ENCODE assay signal across 1 cellular context in the genomic region with DNA sequence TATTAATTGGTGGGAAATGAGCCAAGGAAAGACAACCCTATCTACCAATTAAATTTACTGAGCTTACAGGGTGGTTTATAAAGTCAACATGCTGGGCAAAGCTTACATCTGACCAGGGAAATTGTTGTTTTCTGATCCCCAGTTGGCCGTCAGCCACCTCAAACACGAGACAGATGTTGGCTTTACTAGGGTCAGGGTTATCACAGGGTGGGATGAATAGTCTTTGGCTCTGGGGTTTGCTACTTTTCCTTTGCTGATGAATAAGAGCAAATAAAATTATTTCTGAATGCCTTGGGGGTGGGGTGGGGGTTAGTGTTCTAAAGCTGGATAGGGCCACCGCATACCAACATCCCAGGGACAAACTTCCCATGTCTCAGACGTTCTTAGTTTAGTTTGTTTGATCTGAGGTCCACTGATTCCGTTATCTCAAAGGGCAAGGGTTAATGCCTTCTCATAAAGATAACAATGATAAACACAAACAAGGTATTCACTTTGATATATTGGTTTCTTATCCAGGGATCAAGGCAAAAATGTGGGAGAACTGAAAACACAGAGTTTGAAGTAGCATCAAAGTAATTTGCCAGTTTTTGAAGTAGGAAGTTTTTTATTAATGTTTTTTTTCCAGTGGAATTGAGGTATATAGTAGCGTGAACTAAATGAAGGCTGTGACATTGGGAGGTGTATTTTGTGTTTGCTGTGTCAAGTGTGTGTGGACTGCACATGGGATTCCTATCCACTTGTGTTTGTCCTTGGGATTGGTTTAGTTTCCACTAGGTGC.
TF ChIP-seq lines count a peak whose summit lies in the region.

No MANE protein-coding gene starts in this region.

TF ChIP-seq in HEK293, 187 proteins besides CTCF, POLR2A, EP300 and RAD21 (continued from another document and continues in another):
- TF ChIP-seq, protein P1, sequence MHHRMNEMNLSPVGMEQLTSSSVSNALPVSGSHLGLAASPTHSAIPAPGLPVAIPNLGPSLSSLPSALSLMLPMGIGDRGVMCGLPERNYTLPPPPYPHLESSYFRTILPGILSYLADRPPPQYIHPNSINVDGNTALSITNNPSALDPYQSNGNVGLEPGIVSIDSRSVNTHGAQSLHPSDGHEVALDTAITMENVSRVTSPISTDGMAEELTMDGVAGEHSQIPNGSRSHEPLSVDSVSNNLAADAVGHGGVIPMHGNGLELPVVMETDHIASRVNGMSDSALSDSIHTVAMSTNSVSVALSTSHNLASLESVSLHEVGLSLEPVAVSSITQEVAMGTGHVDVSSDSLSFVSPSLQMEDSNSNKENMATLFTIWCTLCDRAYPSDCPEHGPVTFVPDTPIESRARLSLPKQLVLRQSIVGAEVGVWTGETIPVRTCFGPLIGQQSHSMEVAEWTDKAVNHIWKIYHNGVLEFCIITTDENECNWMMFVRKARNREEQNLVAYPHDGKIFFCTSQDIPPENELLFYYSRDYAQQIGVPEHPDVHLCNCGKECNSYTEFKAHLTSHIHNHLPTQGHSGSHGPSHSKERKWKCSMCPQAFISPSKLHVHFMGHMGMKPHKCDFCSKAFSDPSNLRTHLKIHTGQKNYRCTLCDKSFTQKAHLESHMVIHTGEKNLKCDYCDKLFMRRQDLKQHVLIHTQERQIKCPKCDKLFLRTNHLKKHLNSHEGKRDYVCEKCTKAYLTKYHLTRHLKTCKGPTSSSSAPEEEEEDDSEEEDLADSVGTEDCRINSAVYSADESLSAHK (tag by site-specific recombination; IDR thresholded peaks at IDR 0.05) = peak; percentile 84
- TF ChIP-seq, protein P2, sequence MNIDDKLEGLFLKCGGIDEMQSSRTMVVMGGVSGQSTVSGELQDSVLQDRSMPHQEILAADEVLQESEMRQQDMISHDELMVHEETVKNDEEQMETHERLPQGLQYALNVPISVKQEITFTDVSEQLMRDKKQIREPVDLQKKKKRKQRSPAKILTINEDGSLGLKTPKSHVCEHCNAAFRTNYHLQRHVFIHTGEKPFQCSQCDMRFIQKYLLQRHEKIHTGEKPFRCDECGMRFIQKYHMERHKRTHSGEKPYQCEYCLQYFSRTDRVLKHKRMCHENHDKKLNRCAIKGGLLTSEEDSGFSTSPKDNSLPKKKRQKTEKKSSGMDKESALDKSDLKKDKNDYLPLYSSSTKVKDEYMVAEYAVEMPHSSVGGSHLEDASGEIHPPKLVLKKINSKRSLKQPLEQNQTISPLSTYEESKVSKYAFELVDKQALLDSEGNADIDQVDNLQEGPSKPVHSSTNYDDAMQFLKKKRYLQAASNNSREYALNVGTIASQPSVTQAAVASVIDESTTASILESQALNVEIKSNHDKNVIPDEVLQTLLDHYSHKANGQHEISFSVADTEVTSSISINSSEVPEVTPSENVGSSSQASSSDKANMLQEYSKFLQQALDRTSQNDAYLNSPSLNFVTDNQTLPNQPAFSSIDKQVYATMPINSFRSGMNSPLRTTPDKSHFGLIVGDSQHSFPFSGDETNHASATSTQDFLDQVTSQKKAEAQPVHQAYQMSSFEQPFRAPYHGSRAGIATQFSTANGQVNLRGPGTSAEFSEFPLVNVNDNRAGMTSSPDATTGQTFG (tag by site-specific recombination; IDR thresholded peaks at IDR 0.05; ENCODE audit: borderline replicate concordance) = no peak
- TF ChIP-seq, protein P3, sequence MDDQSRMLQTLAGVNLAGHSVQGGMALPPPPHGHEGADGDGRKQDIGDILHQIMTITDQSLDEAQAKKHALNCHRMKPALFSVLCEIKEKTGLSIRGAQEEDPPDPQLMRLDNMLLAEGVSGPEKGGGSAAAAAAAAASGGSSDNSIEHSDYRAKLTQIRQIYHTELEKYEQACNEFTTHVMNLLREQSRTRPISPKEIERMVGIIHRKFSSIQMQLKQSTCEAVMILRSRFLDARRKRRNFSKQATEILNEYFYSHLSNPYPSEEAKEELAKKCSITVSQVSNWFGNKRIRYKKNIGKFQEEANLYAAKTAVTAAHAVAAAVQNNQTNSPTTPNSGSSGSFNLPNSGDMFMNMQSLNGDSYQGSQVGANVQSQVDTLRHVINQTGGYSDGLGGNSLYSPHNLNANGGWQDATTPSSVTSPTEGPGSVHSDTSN (CRISPR knock-in tag; IDR thresholded peaks at IDR 0.05) = no peak
- no peak for TF ChIP-seq ZBTB1 (tag by site-specific recombination; IDR thresholded peaks at IDR 0.05)
- no peak for TF ChIP-seq ZNF132 (tag by site-specific recombination; IDR thresholded peaks at IDR 0.05; ENCODE audit: borderline replicate concordance)
- no peak for TF ChIP-seq ZNF146 (tag by site-specific recombination; IDR thresholded peaks at IDR 0.05)
- no peak for TF ChIP-seq KLF9 (tag by site-specific recombination; IDR thresholded peaks at IDR 0.05; ENCODE audit: low read depth)
- peak; percentile 96 for TF ChIP-seq MZF1 (tag by site-specific recombination; IDR thresholded peaks at IDR 0.05; ENCODE audit: borderline replicate concordance)
- TF ChIP-seq ZNF366 (tag by site-specific recombination; conservative IDR thresholded peaks at IDR 0.05) = peak; percentile 74
- no peak for TF ChIP-seq ZNF544 (tag by site-specific recombination; IDR thresholded peaks at IDR 0.05)
- TF ChIP-seq ZBTB48 (tag by site-specific recombination; IDR thresholded peaks at IDR 0.05) = no peak
- no peak for TF ChIP-seq ZNF280D (tag by site-specific recombination; IDR thresholded peaks at IDR 0.05)
- peak; percentile 76 for TF ChIP-seq OSR2 (tag by site-specific recombination; IDR thresholded peaks at IDR 0.05)
- TF ChIP-seq ZNF140 (tag by site-specific recombination; IDR thresholded peaks at IDR 0.05) = no peak
- TF ChIP-seq, protein P4, sequence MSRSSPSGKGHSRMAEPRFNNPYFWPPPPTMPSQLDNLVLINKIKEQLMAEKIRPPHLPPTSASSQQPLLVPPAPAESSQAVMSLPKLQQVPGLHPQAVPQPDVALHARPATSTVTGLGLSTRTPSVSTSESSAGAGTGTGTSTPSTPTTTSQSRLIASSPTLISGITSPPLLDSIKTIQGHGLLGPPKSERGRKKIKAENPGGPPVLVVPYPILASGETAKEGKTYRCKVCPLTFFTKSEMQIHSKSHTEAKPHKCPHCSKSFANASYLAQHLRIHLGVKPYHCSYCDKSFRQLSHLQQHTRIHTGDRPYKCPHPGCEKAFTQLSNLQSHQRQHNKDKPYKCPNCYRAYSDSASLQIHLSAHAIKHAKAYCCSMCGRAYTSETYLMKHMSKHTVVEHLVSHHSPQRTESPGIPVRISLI (tag by site-specific recombination; IDR thresholded peaks at IDR 0.05) = no peak; the same call in 1 of the 2 replicates
- peak; percentile 99 for TF ChIP-seq TCF7L2 (IDR thresholded peaks at IDR 0.05; ENCODE audit: borderline replicate concordance, low read depth, low read length)
- TF ChIP-seq ZNF488 (tag by site-specific recombination; IDR thresholded peaks at IDR 0.05) = peak; percentile 77
- TF ChIP-seq, protein P5, sequence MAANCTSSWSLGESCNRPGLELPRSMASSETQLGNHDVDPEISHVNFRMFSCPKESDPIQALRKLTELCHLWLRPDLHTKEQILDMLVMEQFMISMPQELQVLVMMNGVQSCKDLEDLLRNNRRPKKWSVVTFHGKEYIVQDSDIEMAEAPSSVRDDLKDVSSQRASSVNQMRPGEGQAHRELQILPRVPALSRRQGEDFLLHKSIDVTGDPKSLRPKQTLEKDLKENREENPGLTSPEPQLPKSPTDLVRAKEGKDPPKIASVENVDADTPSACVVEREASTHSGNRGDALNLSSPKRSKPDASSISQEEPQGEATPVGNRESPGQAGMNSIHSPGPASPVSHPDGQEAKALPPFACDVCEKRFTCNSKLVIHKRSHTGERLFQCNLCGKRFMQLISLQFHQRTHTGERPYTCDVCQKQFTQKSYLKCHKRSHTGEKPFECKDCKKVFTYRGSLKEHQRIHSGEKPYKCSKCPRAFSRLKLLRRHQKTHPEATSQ (tag by site-specific recombination; IDR thresholded peaks at IDR 0.05) = no peak
- no peak; the same call in 1 of the 2 replicates for TF ChIP-seq ZNF610 (tag by site-specific recombination; IDR thresholded peaks at IDR 0.05; ENCODE audit: borderline replicate concordance)
- TF ChIP-seq, protein P6, sequence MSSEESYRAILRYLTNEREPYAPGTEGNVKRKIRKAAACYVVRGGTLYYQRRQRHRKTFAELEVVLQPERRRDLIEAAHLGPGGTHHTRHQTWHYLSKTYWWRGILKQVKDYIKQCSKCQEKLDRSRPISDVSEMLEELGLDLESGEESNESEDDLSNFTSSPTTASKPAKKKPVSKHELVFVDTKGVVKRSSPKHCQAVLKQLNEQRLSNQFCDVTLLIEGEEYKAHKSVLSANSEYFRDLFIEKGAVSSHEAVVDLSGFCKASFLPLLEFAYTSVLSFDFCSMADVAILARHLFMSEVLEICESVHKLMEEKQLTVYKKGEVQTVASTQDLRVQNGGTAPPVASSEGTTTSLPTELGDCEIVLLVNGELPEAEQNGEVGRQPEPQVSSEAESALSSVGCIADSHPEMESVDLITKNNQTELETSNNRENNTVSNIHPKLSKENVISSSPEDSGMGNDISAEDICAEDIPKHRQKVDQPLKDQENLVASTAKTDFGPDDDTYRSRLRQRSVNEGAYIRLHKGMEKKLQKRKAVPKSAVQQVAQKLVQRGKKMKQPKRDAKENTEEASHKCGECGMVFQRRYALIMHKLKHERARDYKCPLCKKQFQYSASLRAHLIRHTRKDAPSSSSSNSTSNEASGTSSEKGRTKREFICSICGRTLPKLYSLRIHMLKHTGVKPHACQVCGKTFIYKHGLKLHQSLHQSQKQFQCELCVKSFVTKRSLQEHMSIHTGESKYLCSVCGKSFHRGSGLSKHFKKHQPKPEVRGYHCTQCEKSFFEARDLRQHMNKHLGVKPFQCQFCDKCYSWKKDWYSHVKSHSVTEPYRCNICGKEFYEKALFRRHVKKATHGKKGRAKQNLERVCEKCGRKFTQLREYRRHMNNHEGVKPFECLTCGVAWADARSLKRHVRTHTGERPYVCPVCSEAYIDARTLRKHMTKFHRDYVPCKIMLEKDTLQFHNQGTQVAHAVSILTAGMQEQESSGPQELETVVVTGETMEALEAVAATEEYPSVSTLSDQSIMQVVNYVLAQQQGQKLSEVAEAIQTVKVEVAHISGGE (tag by site-specific recombination; conservative IDR thresholded peaks at IDR 0.05; ENCODE audit: low read depth) = no peak
- no peak for TF ChIP-seq ZNF701 (tag by site-specific recombination; IDR thresholded peaks at IDR 0.05)
- no peak for TF ChIP-seq ZNF837 (tag by site-specific recombination; IDR thresholded peaks at IDR 0.05)
- TF ChIP-seq ZEB2 (tag by site-specific recombination; IDR thresholded peaks at IDR 0.05) = peak; percentile 42; the same call in 1 of the 2 replicates
- TF ChIP-seq ZBTB26 (tag by site-specific recombination; optimal IDR thresholded peaks at IDR 0.05) = no peak
- TF ChIP-seq PRDM1 (tag by site-specific recombination; IDR thresholded peaks at IDR 0.05) = no peak
- TF ChIP-seq, protein P7, sequence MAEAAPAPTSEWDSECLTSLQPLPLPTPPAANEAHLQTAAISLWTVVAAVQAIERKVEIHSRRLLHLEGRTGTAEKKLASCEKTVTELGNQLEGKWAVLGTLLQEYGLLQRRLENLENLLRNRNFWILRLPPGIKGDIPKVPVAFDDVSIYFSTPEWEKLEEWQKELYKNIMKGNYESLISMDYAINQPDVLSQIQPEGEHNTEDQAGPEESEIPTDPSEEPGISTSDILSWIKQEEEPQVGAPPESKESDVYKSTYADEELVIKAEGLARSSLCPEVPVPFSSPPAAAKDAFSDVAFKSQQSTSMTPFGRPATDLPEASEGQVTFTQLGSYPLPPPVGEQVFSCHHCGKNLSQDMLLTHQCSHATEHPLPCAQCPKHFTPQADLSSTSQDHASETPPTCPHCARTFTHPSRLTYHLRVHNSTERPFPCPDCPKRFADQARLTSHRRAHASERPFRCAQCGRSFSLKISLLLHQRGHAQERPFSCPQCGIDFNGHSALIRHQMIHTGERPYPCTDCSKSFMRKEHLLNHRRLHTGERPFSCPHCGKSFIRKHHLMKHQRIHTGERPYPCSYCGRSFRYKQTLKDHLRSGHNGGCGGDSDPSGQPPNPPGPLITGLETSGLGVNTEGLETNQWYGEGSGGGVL (tag by site-specific recombination; IDR thresholded peaks at IDR 0.05) = peak; percentile 41; the same call in 1 of the 2 replicates
- no peak for TF ChIP-seq ZNF707 (tag by site-specific recombination; IDR thresholded peaks at IDR 0.05)
- no peak for TF ChIP-seq ZNF112 (tag by site-specific recombination; IDR thresholded peaks at IDR 0.05)
- peak; percentile 86 for TF ChIP-seq ZSCAN16 (tag by site-specific recombination; IDR thresholded peaks at IDR 0.05)
